ENCODE assay signal across 9 cellular contexts in the genomic region with DNA sequence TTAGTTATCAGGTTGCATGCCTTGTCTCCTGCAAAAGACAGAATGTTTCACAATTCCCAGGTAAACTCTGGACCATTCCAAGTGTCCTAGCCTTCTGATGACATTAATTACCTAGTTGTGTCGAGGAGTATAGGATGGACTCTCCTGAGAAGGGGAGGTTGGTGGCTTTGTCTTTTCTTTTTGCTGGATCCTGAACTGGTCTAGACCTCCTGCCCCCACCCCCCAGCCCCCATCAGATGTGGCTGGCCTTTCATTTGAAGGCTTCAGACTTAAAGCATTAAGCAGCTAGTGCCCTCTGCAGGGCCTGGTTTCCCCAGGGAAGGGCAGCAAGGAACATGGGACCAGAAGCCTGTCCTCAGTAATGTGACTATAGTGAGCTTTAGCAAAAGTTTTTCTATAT. TPM values are rescaled to one million over a fixed set of nuclear protein-coding genes. Genes with fewer than 3 reads are reported as not detected.
DNase-seq lines count a peak whose midpoint lies in the region; ATAC-seq and TF ChIP-seq lines count a peak whose summit lies in the region.
"Had no signal": no experiment of that assay in that cellular context is flagged by ENCODE, and none has a peak within 500 bp of the region (broad histone marks: within the 10 kb centered on the region; RNA-seq: fewer than 3 reads in every experiment).

No MANE protein-coding gene starts in this region.

- H3K36me3 ChIP-seq in BE2C, result peaks cover 12% of the 10 kb centered on the region; the same call in 1 of the 2 replicates
- peaks cover 75% of the 10 kb centered on the region for H3K36me3 ChIP-seq in HUES48 (ENCODE audit: control insufficient read depth, insufficient read depth, low read length)
- H3K36me3 ChIP-seq in naive thymus-derived CD4-positive, alpha-beta T cell (ENCODE audit: control insufficient read depth in 2 of 3, insufficient read depth in 3 of 3, low read length in 3 of 3), result peaks cover 0 to 19% (median under 1%) of the 10 kb centered on the region in 3 experiments

- peak overlapping the region; percentile 16 for H3K27ac ChIP-seq in HUES48 (ENCODE audit: low read depth, low read length)
- peak overlapping the region; percentile 76 for H3K27ac ChIP-seq in naive thymus-derived CD4-positive, alpha-beta T cell (ENCODE audit: low read depth, low read length)

- peak overlapping the region; percentile 89 to 100 (median 98) for H3K27ac Mint-ChIP-seq in naive thymus-derived CD4-positive, alpha-beta T cell

- CTCF ChIA-PET in naive thymus-derived CD4-positive, alpha-beta T cell (lab: Charles Lee), result interaction anchor here (0.6 to 4.8 kb wide), 7 partner anchors 9 to 1010 kb away, joined by 3 to 42 read pairs (median 4); no protein-coding TSS in a partner anchor

- H3K9me3 ChIP-seq in BE2C (no peaks in the 10 kb centered on the region), HUES48 (ENCODE audit: control insufficient read depth, insufficient read depth, low read length) (no peaks in the 10 kb centered on the region)
- H3K9me3 ChIP-seq in naive thymus-derived CD4-positive, alpha-beta T cell (ENCODE audit: control insufficient read depth in 2 of 3, low read length in 3 of 3), result no peaks in the 10 kb centered on the region
- H3K9me3 ChIP-seq: left lung had no signal

- ATAC-seq in naive thymus-derived CD4-positive, alpha-beta T cell, result no peak
- ATAC-seq in GM18909 (IDR thresholded peaks at IDR 0.05; ENCODE audit: poor library complexity, unreplicated experiment) (no peak), HG03432 (IDR thresholded peaks at IDR 0.05; ENCODE audit: unreplicated experiment) (no peak)
- ATAC-seq: left lung had no signal

- H3K4me1 ChIP-seq in BE2C, result no peaks in the 10 kb centered on the region; the same call in 1 of the 2 replicates
- H3K4me1 ChIP-seq in HUES48 (ENCODE audit: control insufficient read depth, insufficient read depth, low read length), result peaks cover 5% of the 10 kb centered on the region
- peaks cover 0 to 31% of the 10 kb centered on the region in 2 donors for H3K4me1 ChIP-seq in naive thymus-derived CD4-positive, alpha-beta T cell (ENCODE audit: control insufficient read depth in 2 of 2, insufficient read depth in 2 of 2, low read length in 2 of 2)

- H3K4me3 ChIP-seq in BE2C (ENCODE audit: low read depth, low read length) (no peak overlapping the region), HUES48 (ENCODE audit: low read depth, low read length) (no peak overlapping the region), astrocyte of the spinal cord (ENCODE audit: low read depth, low read length) (no peak overlapping the region)
- no peak overlapping the region for H3K4me3 ChIP-seq in naive thymus-derived CD4-positive, alpha-beta T cell (ENCODE audit: low read length)
- H3K4me3 ChIP-seq: left lung had no signal

- DNase-seq in BE2C (no peak), astrocyte of the spinal cord (ENCODE audit: low read depth, low spot score) (no peak), OCI-M2 (lab: John Stamatoyannopoulos, UW; ENCODE audit: unreplicated experiment) (no peak), GF-D8 (lab: John Stamatoyannopoulos, UW) (no peak)
- no peak for DNase-seq in naive thymus-derived CD4-positive, alpha-beta T cell
- DNase-seq: left lung had no signal

- H3K9me3 Mint-ChIP-seq in naive thymus-derived CD4-positive, alpha-beta T cell, result peaks cover 0 to 5% (median 0%) of the 10 kb centered on the region in 11 donors

- TF ChIP-seq CTCF in BE2C (IDR thresholded peaks at IDR 0.05; ENCODE audit: low read depth, low read length) (peak; percentile 37), astrocyte of the spinal cord (IDR thresholded peaks at IDR 0.05; ENCODE audit: low read depth, low read length) (peak; percentile 21)

- POLR2A ChIA-PET in naive thymus-derived CD4-positive, alpha-beta T cell (lab: Charles Lee), result interaction anchor here (0.9 to 3.1 kb wide), 8 partner anchors 8 to 213 kb away, joined by 3 to 19 read pairs (median 5); partner anchors contain the start of genes HINFP and MCAM

- H3K27me3 ChIP-seq in BE2C, result no peaks in the 10 kb centered on the region
- H3K27me3 ChIP-seq in HUES48 (ENCODE audit: control insufficient read depth, insufficient read depth, low read length), result no peaks in the 10 kb centered on the region
- no peaks in the 10 kb centered on the region for H3K27me3 ChIP-seq in naive thymus-derived CD4-positive, alpha-beta T cell (ENCODE audit: control insufficient read depth in 2 of 2, insufficient read depth in 2 of 2, low read length in 2 of 2)
- H3K27me3 ChIP-seq: left lung had no signal

- H3K4me1 Mint-ChIP-seq in naive thymus-derived CD4-positive, alpha-beta T cell, result peaks cover 21 to 44% (median 36%) of the 10 kb centered on the region in 7 donors

- H3K27me3 Mint-ChIP-seq in naive thymus-derived CD4-positive, alpha-beta T cell, result no peaks in the 10 kb centered on the region

- in situ Hi-C loops in astrocyte of the spinal cord (cut with HindIII; ENCODE audit: low sequenced_read_pairs), result no loop called here

- H3K9ac ChIP-seq in HUES48 (ENCODE audit: low read depth, low read length), result no peak overlapping the region

- H3K4me3 Mint-ChIP-seq in naive thymus-derived CD4-positive, alpha-beta T cell, result peak overlapping the region in 7 of 10 donors; percentile 77 to 88 (median 81)

- intact Hi-C loops in naive thymus-derived CD4-positive, alpha-beta T cell (cut with micrococcal nuclease), result no loop called here

- H3K36me3 Mint-ChIP-seq in naive thymus-derived CD4-positive, alpha-beta T cell, result peaks cover 8 to 26% (median 19%) of the 10 kb centered on the region in 5 donors

RNA-seq across cellular contexts. Expression of gene MCAM, which starts 9.7 kb away (rescaled TPM):
- polyA plus RNA-seq in BE2C (2012; ENCODE audit: insufficient read depth, insufficient read length, low read depth), result 26.8 TPM
- total RNA-seq in naive thymus-derived CD4-positive, alpha-beta T cell, result 1 to 10 TPM in 2 of 5 experiments, under 1 TPM in 3; 0.08 to 5.1 (median 0.73) TPM
- polyA plus RNA-seq in naive thymus-derived CD4-positive, alpha-beta T cell, result under 1 TPM in 1 of 2 donors, not detected in 1; 0.26 TPM

RNA-seq across cellular contexts. Expression of gene RNF26, which starts 27.1 kb away (rescaled TPM):
- polyA plus RNA-seq in BE2C (2012; ENCODE audit: insufficient read depth, insufficient read length, low read depth), result 48.0 TPM
- 10 to 100 TPM; 16.9 to 28.3 (median 18.9) TPM for total RNA-seq in naive thymus-derived CD4-positive, alpha-beta T cell
- 10 to 100 TPM; 50.3 to 59.1 TPM for polyA plus RNA-seq in naive thymus-derived CD4-positive, alpha-beta T cell

RNA-seq across cellular contexts. Expression of gene C1QTNF5, which starts 33.5 kb away (rescaled TPM):
- 1.1 TPM for polyA plus RNA-seq in BE2C (2012; ENCODE audit: insufficient read depth, insufficient read length, low read depth)
- not detected for total RNA-seq in naive thymus-derived CD4-positive, alpha-beta T cell
- not detected for polyA plus RNA-seq in naive thymus-derived CD4-positive, alpha-beta T cell

RNA-seq across cellular contexts. Expression of gene MFRP, which starts 39.3 kb away (rescaled TPM):
- polyA plus RNA-seq in BE2C (2012; ENCODE audit: insufficient read depth, insufficient read length, low read depth), result not detected
- not detected for total RNA-seq in naive thymus-derived CD4-positive, alpha-beta T cell
- polyA plus RNA-seq in naive thymus-derived CD4-positive, alpha-beta T cell, result not detected
- total RNA-seq: left lung had no signal
